Comparison of ENCODE assay signal across 2 cellular contexts in genomic region chr7:39911167-39911566, GRCh38.
TF ChIP-seq lines count a peak whose summit lies in the region.

No MANE protein-coding gene starts in this region.

TF ChIP-seq in GM23338, 12 proteins besides CTCF, POLR2A, EP300 and RAD21 (continued from another document):
- TF ChIP-seq REST (IDR thresholded peaks at IDR 0.05; ENCODE audit: unreplicated experiment): no peak

TF ChIP-seq in IMR-90, 13 proteins besides CTCF, POLR2A, EP300 and RAD21 (continued from another document):
- no peak for TF ChIP-seq USF2 (IDR thresholded peaks at IDR 0.05; ENCODE audit: low read depth, low read length)
- no peak for TF ChIP-seq RFX5 (IDR thresholded peaks at IDR 0.05; ENCODE audit: low read depth, low read length)
- TF ChIP-seq RCOR1 (IDR thresholded peaks at IDR 0.05; ENCODE audit: insufficient replicate concordance, low read length): no peak
- no peak for TF ChIP-seq BHLHE40 (IDR thresholded peaks at IDR 0.05; ENCODE audit: low read depth, low read length)
- no peak for TF ChIP-seq MAFK (IDR thresholded peaks at IDR 0.05; ENCODE audit: low read depth, low read length)
- no peak for TF ChIP-seq SMC3 (IDR thresholded peaks at IDR 0.05; ENCODE audit: low read depth, low read length)
- no peak for TF ChIP-seq MXI1 (IDR thresholded peaks at IDR 0.05; ENCODE audit: borderline replicate concordance, low read depth, low read length)
- no peak for TF ChIP-seq CHD1 (IDR thresholded peaks at IDR 0.05; ENCODE audit: low read depth, low read length)
TF ChIP-seq in IMR-90: peak in this region for 0.
